Comparison of ENCODE assay signal across 18 cellular contexts in the genomic region with DNA sequence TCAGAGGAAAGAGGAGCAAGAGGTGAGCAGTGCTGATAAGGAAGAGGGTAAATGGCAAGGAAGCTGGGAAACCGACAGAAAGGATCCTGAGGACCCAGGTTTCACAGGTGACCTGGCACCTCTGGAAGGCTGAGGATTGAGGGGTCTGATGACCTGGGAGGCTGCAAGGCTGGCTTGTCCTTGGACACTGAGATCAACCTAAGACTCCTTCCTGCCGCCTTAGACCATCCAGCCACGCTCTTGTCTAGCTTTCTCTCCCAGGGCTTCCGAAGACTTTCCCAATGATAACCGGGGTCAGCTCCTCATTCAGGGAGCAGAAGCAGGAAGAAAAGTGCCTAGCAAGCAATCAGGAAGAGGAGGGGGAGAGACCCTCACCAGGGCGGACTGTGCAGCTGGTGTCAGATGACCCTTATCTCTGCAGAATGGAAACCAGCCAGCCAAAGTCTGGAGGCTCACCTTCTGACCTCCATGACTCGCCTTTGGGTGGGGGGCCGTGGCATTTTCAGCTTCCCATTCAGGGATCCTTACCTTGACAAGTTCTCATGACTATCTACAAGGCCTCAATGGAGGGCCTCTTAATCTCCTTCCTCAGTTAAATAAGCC.
A peak's percentile ranks its signal among the peaks of the same experiment; 100 is the strongest.
DNase-seq lines count a peak whose midpoint lies in the region; ATAC-seq and TF ChIP-seq lines count a peak whose summit lies in the region.
"Had no signal": no experiment of that assay in that cellular context is flagged by ENCODE, and none has a peak within 500 bp of the region (broad histone marks: within the 10 kb centered on the region; RNA-seq: fewer than 3 reads in every experiment).

No MANE protein-coding gene starts in this region.

- 76 to 87% methylated on average over 5 to 7 of the region's 8 CpGs for WGBS in esophagus squamous epithelium, 2 donors

- H3K9me3 Mint-ChIP-seq in activated T-cell treated with anti-CD3 and anti-CD28 coated beads, Interleukin-2, amount 50 U/mL, for 24 hours, result no peaks in the 10 kb centered on the region
- H3K9me3 Mint-ChIP-seq in activated T-cell treated with anti-CD3 and anti-CD28 coated beads, Interleukin-2, amount 50 U/mL, for 72 hours, result no peaks in the 10 kb centered on the region

- H3K9ac ChIP-seq in stomach smooth muscle (ENCODE audit: low read length in 2 of 2), result no peak overlapping the region

- peak overlapping the region; percentile 59 for H3K27ac Mint-ChIP-seq in activated T-cell treated with anti-CD3 and anti-CD28 coated beads, Interleukin-2, amount 50 U/mL, for 24 hours
- no peak overlapping the region for H3K27ac Mint-ChIP-seq in activated T-cell treated with anti-CD3 and anti-CD28 coated beads, Interleukin-2, amount 50 U/mL, for 72 hours
- H3K27ac Mint-ChIP-seq in T-helper 17 cell, result peak overlapping the region; percentile 96

- peaks cover 87% of the 10 kb centered on the region for H3K4me1 Mint-ChIP-seq in activated T-cell treated with anti-CD3 and anti-CD28 coated beads, Interleukin-2, amount 50 U/mL, for 24 hours (ENCODE audit: low read depth)
- peaks cover 71% of the 10 kb centered on the region for H3K4me1 Mint-ChIP-seq in activated T-cell treated with anti-CD3 and anti-CD28 coated beads, Interleukin-2, amount 50 U/mL, for 72 hours (ENCODE audit: low read depth)
- H3K4me1 Mint-ChIP-seq in T-helper 17 cell, result peaks cover 49% of the 10 kb centered on the region

- H3K36me3 ChIP-seq in esophagus squamous epithelium (peaks cover 0 to 68% (median 0%) of the 10 kb centered on the region in 3 donors), stomach smooth muscle (ENCODE audit: control insufficient read depth in 2 of 2, insufficient read depth in 2 of 2, low read length in 2 of 2) (peaks cover 0 to 8% of the 10 kb centered on the region in 2 donors)

- intact Hi-C loops in esophagus squamous epithelium (cut with DNase I), result no loop called here

- H3K27ac ChIP-seq in esophagus squamous epithelium, result peak overlapping the region in 3 of 4 donors; percentile 64 to 92 (median 88)
- H3K27ac ChIP-seq in stomach smooth muscle (ENCODE audit: low read length), result peak overlapping the region; percentile 71
- H3K27ac ChIP-seq: hepatocyte, SK-N-MC had no signal

- H3K4me3 ChIP-seq in esophagus squamous epithelium (no peak overlapping the region), stomach smooth muscle (ENCODE audit: low read length in 2 of 2) (peak overlapping the region in 1 of 2 donors; percentile 15)
- H3K4me3 ChIP-seq: hepatocyte, SK-N-MC, testis had no signal

- no peaks in the 10 kb centered on the region for H3K27me3 Mint-ChIP-seq in activated T-cell treated with anti-CD3 and anti-CD28 coated beads, Interleukin-2, amount 50 U/mL, for 24 hours
- no peaks in the 10 kb centered on the region for H3K27me3 Mint-ChIP-seq in activated T-cell treated with anti-CD3 and anti-CD28 coated beads, Interleukin-2, amount 50 U/mL, for 72 hours (ENCODE audit: low read depth)
- H3K27me3 Mint-ChIP-seq in T-helper 17 cell, result no peaks in the 10 kb centered on the region

- no peak for DNase-seq in activated T-cell treated with anti-CD3 and anti-CD28 coated beads, Interleukin-2, amount 50 U/mL, for 24 hours
- no peak for DNase-seq in activated T-cell treated with anti-CD3 and anti-CD28 coated beads, Interleukin-2, amount 50 U/mL, for 72 hours
- DNase-seq in T-helper 17 cell (no peak), esophagus squamous epithelium (lab: John Stamatoyannopoulos, UW) (no peak), HuH-7.5 (ENCODE audit: low spot score) (no peak), GM13976 (ENCODE audit: low spot score) (no peak)
- DNase-seq: activated CD4-positive, CD25-positive, alpha-beta regulatory T cell; activated T-cell treated with anti-CD3 and anti-CD28 coated beads for 4 hours; aorta; GOT3; NCI-H187 treated with DMSO at 0.1 percent for 48 hours; NCI-H510A; testis had no signal

- TF ChIP-seq POLR2A in esophagus squamous epithelium (IDR thresholded peaks at IDR 0.05), result no peak

- ATAC-seq in activated T-cell treated with anti-CD3 and anti-CD28 coated beads, Interleukin-2, amount 50 U/mL, for 72 hours (replicated peaks in 1 of 2), result no peak
- ATAC-seq in T-helper 17 cell (no peak), GM21381 (IDR thresholded peaks at IDR 0.05; ENCODE audit: unreplicated experiment) (no peak)
- ATAC-seq: left lobe of liver had no signal

- H3K4me1 ChIP-seq in esophagus squamous epithelium (peaks cover 8 to 97% (median 34%) of the 10 kb centered on the region in 3 donors), stomach smooth muscle (ENCODE audit: control insufficient read depth, insufficient read depth, low read length) (peaks cover 76% of the 10 kb centered on the region)

- H3K36me3 Mint-ChIP-seq in activated T-cell treated with anti-CD3 and anti-CD28 coated beads, Interleukin-2, amount 50 U/mL, for 24 hours (ENCODE audit: low read depth), result peaks cover 77% of the 10 kb centered on the region
- H3K36me3 Mint-ChIP-seq in activated T-cell treated with anti-CD3 and anti-CD28 coated beads, Interleukin-2, amount 50 U/mL, for 72 hours (ENCODE audit: insufficient read depth in 2 of 2), result peaks cover 0 to 4% of the 10 kb centered on the region in 2 donors
- peaks cover 2% of the 10 kb centered on the region for H3K36me3 Mint-ChIP-seq in T-helper 17 cell (ENCODE audit: low read depth)

- H3K4me3 Mint-ChIP-seq in activated T-cell treated with anti-CD3 and anti-CD28 coated beads, Interleukin-2, amount 50 U/mL, for 24 hours, result no peak overlapping the region
- no peak overlapping the region for H3K4me3 Mint-ChIP-seq in activated T-cell treated with anti-CD3 and anti-CD28 coated beads, Interleukin-2, amount 50 U/mL, for 72 hours
- no peak overlapping the region for H3K4me3 Mint-ChIP-seq in T-helper 17 cell

- in situ Hi-C loops in GM13976 (cut with MboI; ENCODE audit: low sequenced_read_pairs, unreplicated experiment), result no loop called here

- TF ChIP-seq CTCF in esophagus squamous epithelium (IDR thresholded peaks at IDR 0.05), result no peak
- TF ChIP-seq CTCF in GM13976 (IDR thresholded peaks at IDR 0.05; ENCODE audit: borderline replicate concordance, control extremely low read depth, extremely low read depth, insufficient read depth, missing control alignments), result no peak

- H3K27me3 ChIP-seq in esophagus squamous epithelium (no peaks in the 10 kb centered on the region), stomach smooth muscle (ENCODE audit: control insufficient read depth in 1 of 2, insufficient read depth in 2 of 2, low read length in 2 of 2) (no peaks in the 10 kb centered on the region)
- H3K27me3 ChIP-seq: hepatocyte, testis had no signal

- H3K9me3 ChIP-seq in T-helper 17 cell (ENCODE audit: control insufficient read depth, low read length, poor library complexity, severe bottlenecking) (no peaks in the 10 kb centered on the region), esophagus squamous epithelium (no peaks in the 10 kb centered on the region), stomach smooth muscle (ENCODE audit: control insufficient read depth in 2 of 2, low read length in 2 of 2) (no peaks in the 10 kb centered on the region)
- H3K9me3 ChIP-seq: testis had no signal
